In genomic region chr6:112317461-112317860, GRCh38 we compare ENCODE assay signal across 32 cellular contexts. TPM values are rescaled to one million over a fixed set of nuclear protein-coding genes. Genes with fewer than 3 reads are reported as not detected.
"Had no signal": no experiment of that assay in that cellular context is flagged by ENCODE, and none has a peak within 500 bp of the region (broad histone marks: within the 10 kb centered on the region; RNA-seq: fewer than 3 reads in every experiment).

No MANE protein-coding gene starts in this region.

- H3K4me1 Mint-ChIP-seq: stimulated activated effector memory CD8-positive, alpha-beta T cell treated with anti-CD3 and anti-CD28 coated beads, Interleukin-12 subunit alpha, Interleukin-12 subunit beta, amount 100 ng/mL, for 72 hours; stimulated activated memory B cell treated with anti-CD40 and anti-IgM and Interleukin-4, amounts not matched to agents 10 μg/mL and 1 μg/mL and 100 μg/mL, for 72 hours; stimulated activated naive B cell treated with anti-CD40 and anti-IgM and Interleukin-4, amounts not matched to agents 10 μg/mL and 1 μg/mL and 100 μg/mL, for 72 hours; stimulated activated naive CD8-positive, alpha-beta T cell treated with anti-CD3 and anti-CD28 coated beads, Interleukin-15, amount 100 ng/mL, for 72 hours had no signal

- H3K4me3 ChIP-seq: stomach, suprapubic skin, testis, thoracic aorta, thyroid gland, tibial artery, tibial nerve, transverse colon, upper lobe of left lung, upper lobe of right lung, uterus, vagina had no signal

- H3K9me3 Mint-ChIP-seq: stimulated activated effector memory CD8-positive, alpha-beta T cell treated with anti-CD3 and anti-CD28 coated beads, Interleukin-12 subunit alpha, Interleukin-12 subunit beta, amount 100 ng/mL, for 72 hours; stimulated activated memory B cell treated with anti-CD40 and anti-IgM and Interleukin-4, amounts not matched to agents 10 μg/mL and 1 μg/mL and 100 μg/mL, for 72 hours; stimulated activated naive CD8-positive, alpha-beta T cell treated with anti-CD3 and anti-CD28 coated beads, Interleukin-15, amount 100 ng/mL, for 72 hours; stimulated activated naive CD8-positive, alpha-beta T cell treated with anti-CD3 and anti-CD28 coated beads, Interleukin-15, Interleukin-2, amounts not matched to agents 100 ng/mL and 50 ng/mL, for 24 hours had no signal

- H3K36me3 ChIP-seq: stomach, suprapubic skin, thoracic aorta, thyroid gland, tibial artery, tibial nerve, transverse colon, upper lobe of left lung, upper lobe of right lung, uterus, vagina had no signal

- H3K27ac Mint-ChIP-seq: stimulated activated effector memory CD8-positive, alpha-beta T cell treated with anti-CD3 and anti-CD28 coated beads, Interleukin-12 subunit alpha, Interleukin-12 subunit beta, amount 100 ng/mL, for 72 hours; stimulated activated memory B cell treated with anti-CD40 and anti-IgM and Interleukin-4, amounts not matched to agents 10 μg/mL and 1 μg/mL and 100 μg/mL, for 72 hours; stimulated activated naive B cell treated with anti-CD40 and anti-IgM and Interleukin-4, amounts not matched to agents 10 μg/mL and 1 μg/mL and 100 μg/mL, for 72 hours; stimulated activated naive CD8-positive, alpha-beta T cell treated with anti-CD3 and anti-CD28 coated beads, Interleukin-15, amount 100 ng/mL, for 72 hours; stimulated activated naive CD8-positive, alpha-beta T cell treated with anti-CD3 and anti-CD28 coated beads, Interleukin-15, Interleukin-2, amounts not matched to agents 100 ng/mL and 50 ng/mL, for 24 hours; type B pancreatic cell had no signal

- H3K27me3 Mint-ChIP-seq: stimulated activated memory B cell treated with anti-CD40 and anti-IgM and Interleukin-4, amounts not matched to agents 10 μg/mL and 1 μg/mL and 100 μg/mL, for 72 hours; type B pancreatic cell had no signal

- H3K4me3 Mint-ChIP-seq: stimulated activated effector memory CD8-positive, alpha-beta T cell treated with anti-CD3 and anti-CD28 coated beads, Interleukin-12 subunit alpha, Interleukin-12 subunit beta, amount 100 ng/mL, for 72 hours; stimulated activated memory B cell treated with anti-CD40 and anti-IgM and Interleukin-4, amounts not matched to agents 10 μg/mL and 1 μg/mL and 100 μg/mL, for 72 hours; stimulated activated naive B cell treated with anti-CD40 and anti-IgM and Interleukin-4, amounts not matched to agents 10 μg/mL and 1 μg/mL and 100 μg/mL, for 72 hours; stimulated activated naive CD8-positive, alpha-beta T cell treated with anti-CD3 and anti-CD28 coated beads, Interleukin-15, amount 100 ng/mL, for 72 hours; stimulated activated naive CD8-positive, alpha-beta T cell treated with anti-CD3 and anti-CD28 coated beads, Interleukin-15, Interleukin-2, amounts not matched to agents 100 ng/mL and 50 ng/mL, for 24 hours; type B pancreatic cell had no signal

- FAIRE-seq: urothelium cell line had no signal

- ATAC-seq: stimulated activated effector memory CD8-positive, alpha-beta T cell treated with anti-CD3 and anti-CD28 coated beads, Interleukin-12 subunit alpha, Interleukin-12 subunit beta, amount 100 ng/mL, for 72 hours; stimulated activated memory B cell treated with anti-CD40 and anti-IgM and Interleukin-4, amounts not matched to agents 10 μg/mL and 1 μg/mL and 100 μg/mL, for 72 hours; stimulated activated naive B cell treated with anti-CD40 and anti-IgM and Interleukin-4, amounts not matched to agents 10 μg/mL and 1 μg/mL and 100 μg/mL, for 72 hours; stimulated activated naive CD8-positive, alpha-beta T cell treated with anti-CD3 and anti-CD28 coated beads, Interleukin-15, amount 100 ng/mL, for 72 hours; stimulated activated naive CD8-positive, alpha-beta T cell treated with anti-CD3 and anti-CD28 coated beads, Interleukin-15, Interleukin-2, amounts not matched to agents 100 U/mL and 50 U/mL, for 24 hours; upper lobe of right lung had no signal

- H3K27me3 ChIP-seq: stomach, suprapubic skin, testis, thyroid gland, tibial artery, tibial nerve, transverse colon, upper lobe of left lung, upper lobe of right lung, uterus, vagina had no signal

- H3K4me1 ChIP-seq: suprapubic skin, thyroid gland, tibial artery, transverse colon, upper lobe of left lung, upper lobe of right lung, uterus, vagina had no signal

- H3K9me3 ChIP-seq: stomach, suprapubic skin, testis, thoracic aorta, thyroid gland, tibial artery, tibial nerve, transverse colon, upper lobe of left lung, upper lobe of right lung, uterus, vagina had no signal

- H3K36me3 Mint-ChIP-seq: stimulated activated effector memory CD8-positive, alpha-beta T cell treated with anti-CD3 and anti-CD28 coated beads, Interleukin-12 subunit alpha, Interleukin-12 subunit beta, amount 100 ng/mL, for 72 hours; stimulated activated memory B cell treated with anti-CD40 and anti-IgM and Interleukin-4, amounts not matched to agents 10 μg/mL and 1 μg/mL and 100 μg/mL, for 72 hours; stimulated activated naive B cell treated with anti-CD40 and anti-IgM and Interleukin-4, amounts not matched to agents 10 μg/mL and 1 μg/mL and 100 μg/mL, for 72 hours; type B pancreatic cell had no signal

- DNase-seq: stimulated activated CD4-positive, alpha-beta T cell treated with anti-CD3 and anti-CD28 coated beads, Interleukin-2, amount 100 ng/mL, for 48 hours; stimulated activated CD4-positive, alpha-beta T cell treated with anti-CD3 and anti-CD28 coated beads, Interleukin-4, amount 100 ng/mL, for 1 hour; stimulated activated CD4-positive, alpha-beta T cell treated with anti-CD3 and anti-CD28 coated beads, Interleukin-4, amount 100 ng/mL, for 24 hours; stimulated activated CD4-positive, alpha-beta T cell treated with anti-CD3 and anti-CD28 coated beads, Interleukin-4, amount 100 ng/mL, for 4 hours; stimulated activated CD8-positive, alpha-beta memory T cell treated with anti-CD3 and anti-CD28 coated beads, Interleukin-4, amount 100 ng/mL, for 48 hours; stimulated activated naive B cell treated with anti-CD40 and anti-IgM and Interleukin-4, amounts not matched to agents 10 μg/mL and 1 μg/mL and 100 μg/mL, for 72 hours; stimulated activated naive CD4-positive, alpha-beta T cell; stimulated activated naive CD4-positive, alpha-beta T cell treated with Interleukin-2 at 50 U/mL for 16 hours; stimulated activated naive CD8-positive, alpha-beta T cell treated with anti-CD3 and anti-CD28 coated beads, Interleukin-15, amount 100 ng/mL, for 72 hours; stimulated activated naive CD8-positive, alpha-beta T cell treated with anti-CD3 and anti-CD28 coated beads, Interleukin-15, Interleukin-2, amounts not matched to agents 100 U/mL and 50 U/mL, for 24 hours; stomach; substantia nigra; testis; thyroid gland; tibial artery; transverse colon; upper lobe of right lung; uterus had no signal

- H3K27ac ChIP-seq: stomach, suprapubic skin, testis, thoracic aorta, thyroid gland, tibial artery, tibial nerve, transverse colon, upper lobe of left lung, upper lobe of right lung, uterus, vagina had no signal

RNA-seq across cellular contexts. Expression of gene RFPL4B, which starts 29.7 kb away (rescaled TPM):
- total RNA-seq: stomach, subcutaneous adipose tissue, suprapubic skin, temporal lobe, thyroid gland, tibial nerve, transverse colon, upper lobe of right lung, ureter, vagina had no signal
- polyA plus RNA-seq: stomach, urinary bladder had no signal
